9 cellular contexts compared by ENCODE assay signal in the genomic region with DNA sequence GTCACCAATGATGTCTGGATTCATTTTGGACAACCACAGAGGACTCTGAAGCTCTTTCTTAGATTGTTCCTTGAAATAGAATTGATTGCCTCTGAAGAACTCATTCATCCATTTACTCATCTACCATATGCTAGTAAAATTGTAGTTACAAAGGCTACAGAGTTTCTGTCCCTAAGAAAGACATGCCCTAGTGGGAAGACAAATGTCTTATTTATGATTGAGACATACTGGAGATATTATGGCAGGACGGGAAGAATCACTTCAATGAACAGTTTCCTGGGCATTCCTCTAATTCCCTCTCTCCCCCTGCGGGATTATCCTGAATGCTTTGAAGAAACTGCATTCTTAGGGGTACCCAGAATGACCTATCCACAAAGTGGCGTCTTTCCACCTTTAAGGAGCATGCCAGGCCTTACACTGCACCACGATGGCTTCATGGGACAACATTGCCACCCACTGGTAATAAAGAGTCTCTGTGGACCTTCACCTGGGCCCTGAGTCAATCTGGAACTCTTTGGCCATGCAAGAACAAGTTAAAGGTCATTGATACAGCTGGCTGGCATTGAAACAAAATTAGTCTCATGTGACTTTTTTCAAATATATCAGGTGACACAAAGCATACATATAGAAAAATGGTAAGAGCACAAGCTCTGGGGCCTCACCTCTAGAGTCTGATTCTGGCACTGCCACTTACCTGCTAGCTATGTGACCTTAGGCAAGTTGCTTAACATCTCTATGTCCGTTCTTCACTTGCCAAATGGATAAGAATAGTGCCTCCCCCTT. TPM values are rescaled to one million over a fixed set of nuclear protein-coding genes. Genes with fewer than 3 reads are reported as not detected.
DNase-seq lines count a peak whose midpoint lies in the region; ATAC-seq and TF ChIP-seq lines count a peak whose summit lies in the region.
"Had no signal": no experiment of that assay in that cellular context is flagged by ENCODE, and none has a peak within 500 bp of the region (broad histone marks: within the 10 kb centered on the region; RNA-seq: fewer than 3 reads in every experiment).

No MANE protein-coding gene starts in this region.

- no peak overlapping the region for H3K4me3 ChIP-seq in astrocyte of the spinal cord (ENCODE audit: low read depth, low read length)

- in situ Hi-C loops in astrocyte of the spinal cord (cut with HindIII; ENCODE audit: low sequenced_read_pairs), result no loop called here

- peak; percentile 99 for ATAC-seq in GM18511 (IDR thresholded peaks at IDR 0.05; ENCODE audit: unreplicated experiment)
- ATAC-seq in HG02938 (IDR thresholded peaks at IDR 0.05; ENCODE audit: unreplicated experiment), result peak; percentile 98

- peak; percentile 70 for TF ChIP-seq CTCF in astrocyte of the spinal cord (IDR thresholded peaks at IDR 0.05; ENCODE audit: low read depth, low read length)

- DNase-seq in A172 (ENCODE audit: low spot score) (peak; percentile 72), NCI-H2029 (lab: John Stamatoyannopoulos, UW) (peak; percentile 74), UCSD-AML1 (lab: John Stamatoyannopoulos, UW; ENCODE audit: unreplicated experiment) (peak; percentile 61), astrocyte of the spinal cord (ENCODE audit: low read depth, low spot score) (peak; percentile 78), iPS DF 19.7 (ENCODE audit: low read depth, low spot score) (peak; percentile 60)
- peak; percentile 44 to 48 for DNase-seq in stimulated activated CD4-positive, alpha-beta T cell treated with anti-CD3 and anti-CD28 coated beads, Interleukin-15, amount 100 ng/mL, for 48 hours (ENCODE audit: low read depth in 2 of 2)

RNA-seq across cellular contexts. Expression of a gene that starts 32.1 kb away (rescaled TPM):
- not detected in 2 replicates for total RNA-seq in A172 (2014; rRNA removed; shearing (Covaris generic))
- total RNA-seq: subcutaneous adipose tissue had no signal
